ENCODE assay signal across 28 cellular contexts in the genomic region with DNA sequence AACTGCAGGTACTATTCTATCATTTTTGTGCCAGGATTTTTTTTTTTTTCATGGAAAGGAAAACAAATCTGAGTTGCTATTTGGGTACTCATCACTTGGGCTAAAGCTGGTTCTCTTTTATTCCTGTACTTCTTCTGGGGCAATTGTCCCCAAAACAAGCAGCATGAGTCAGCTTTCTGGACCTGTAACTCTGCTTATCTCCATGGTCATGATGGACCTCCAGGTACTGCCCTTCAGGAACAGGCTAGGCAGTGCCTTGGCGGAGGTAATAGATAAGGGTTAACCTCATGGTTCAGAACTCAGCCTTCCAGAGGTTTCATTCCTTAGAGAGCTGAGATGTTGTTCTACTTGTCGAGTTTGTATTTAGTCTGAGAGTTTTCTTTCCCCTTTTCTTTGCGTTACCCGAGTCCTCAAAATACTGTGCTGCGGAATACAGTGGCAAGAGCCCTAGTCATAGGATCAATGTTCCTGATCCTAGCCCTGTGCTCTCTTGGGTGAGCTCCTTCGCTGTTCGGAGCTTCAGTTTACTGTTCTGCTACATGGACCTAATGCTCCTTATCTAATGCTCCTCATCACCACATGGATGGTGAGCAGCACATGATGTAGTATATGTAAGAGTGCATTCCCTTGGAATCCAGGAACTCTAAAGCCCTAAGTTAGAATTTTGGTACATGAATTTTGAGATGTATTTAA.
"Had no signal": no experiment of that assay in that cellular context is flagged by ENCODE, and none has a peak within 500 bp of the region (broad histone marks: within the 10 kb centered on the region; RNA-seq: fewer than 3 reads in every experiment).

No MANE protein-coding gene starts in this region.

- H3K4me3 ChIP-seq: pancreas, psoas muscle, right lobe of liver, sigmoid colon, stomach, thoracic aorta, thyroid gland, tibial nerve, upper lobe of left lung, vagina had no signal

- H3K4me3 Mint-ChIP-seq: naive thymus-derived CD8-positive, alpha-beta T cell; natural killer cell treated with Interleukin-12 subunit alpha and Interleukin-12 subunit beta and Interleukin-15 and Interleukin-18, amount 100 ng/mL, for 72 hours; nephron progenitor cell; neural crest cell; stimulated activated effector memory CD8-positive, alpha-beta T cell treated with anti-CD3 and anti-CD28 coated beads, Interleukin-12 subunit alpha, Interleukin-12 subunit beta, amount 100 ng/mL, for 72 hours; stimulated activated naive B cell treated with anti-CD40 and anti-IgM and Interleukin-4, amounts not matched to agents 10 μg/mL and 1 μg/mL and 100 μg/mL, for 72 hours; stimulated activated naive CD8-positive, alpha-beta T cell treated with anti-CD3 and anti-CD28 coated beads, Interleukin-15, Interleukin-2, amounts not matched to agents 100 ng/mL and 50 ng/mL, for 24 hours had no signal

- H3K27ac ChIP-seq: neutrophil, pancreas, psoas muscle, sigmoid colon, stomach, thoracic aorta, thyroid gland, tibial nerve, upper lobe of left lung, vagina had no signal

- FAIRE-seq: pancreas, small intestine, urothelium cell line had no signal

- DNase-seq: naive thymus-derived CD8-positive, alpha-beta T cell; nephron progenitor cell; nucleus accumbens; pancreas; psoas muscle; right cardiac atrium; right lobe of liver; sigmoid colon; small intestine; stimulated activated CD4-positive, alpha-beta T cell treated with anti-CD3 and anti-CD28 coated beads, Interleukin-15, amount 100 ng/mL, for 24 hours; stimulated activated CD4-positive, alpha-beta T cell treated with anti-CD3 and anti-CD28 coated beads, Interleukin-2, amount 100 ng/mL, for 24 hours; stimulated activated CD4-positive, alpha-beta T cell treated with anti-CD3 and anti-CD28 coated beads, Interleukin-2, amount 100 ng/mL, for 48 hours; stimulated activated CD4-positive, alpha-beta T cell treated with anti-CD3 and anti-CD28 coated beads, Interleukin-4, amount 100 ng/mL, for 24 hours; stimulated activated naive B cell treated with anti-CD40 and anti-IgM and Interleukin-4, amounts not matched to agents 10 μg/mL and 1 μg/mL and 100 μg/mL, for 72 hours; stimulated activated naive CD4-positive, alpha-beta T cell treated with Interleukin-2 at 50 U/mL for 16 hours; stomach; thyroid gland; trophoblast cell; upper lobe of left lung had no signal

- H3K9me3 Mint-ChIP-seq: naive thymus-derived CD8-positive, alpha-beta T cell; natural killer cell treated with Interleukin-12 subunit alpha and Interleukin-12 subunit beta and Interleukin-15 and Interleukin-18, amount 100 ng/mL, for 72 hours; nephron progenitor cell; stimulated activated effector memory CD8-positive, alpha-beta T cell treated with anti-CD3 and anti-CD28 coated beads, Interleukin-12 subunit alpha, Interleukin-12 subunit beta, amount 100 ng/mL, for 72 hours; stimulated activated naive CD8-positive, alpha-beta T cell treated with anti-CD3 and anti-CD28 coated beads, Interleukin-15, Interleukin-2, amounts not matched to agents 100 ng/mL and 50 ng/mL, for 24 hours had no signal

- H3K27me3 ChIP-seq: neutrophil, pancreas, right lobe of liver, sigmoid colon, stomach, thyroid gland, tibial nerve, upper lobe of left lung, vagina had no signal

- H3K4me1 ChIP-seq: pancreas, psoas muscle, sigmoid colon, stomach, thyroid gland, tibial nerve, upper lobe of left lung, vagina had no signal

- H3K36me3 Mint-ChIP-seq: naive thymus-derived CD8-positive, alpha-beta T cell; natural killer cell treated with Interleukin-12 subunit alpha and Interleukin-12 subunit beta and Interleukin-15 and Interleukin-18, amount 100 ng/mL, for 72 hours; stimulated activated effector memory CD8-positive, alpha-beta T cell treated with anti-CD3 and anti-CD28 coated beads, Interleukin-12 subunit alpha, Interleukin-12 subunit beta, amount 100 ng/mL, for 72 hours; stimulated activated naive B cell treated with anti-CD40 and anti-IgM and Interleukin-4, amounts not matched to agents 10 μg/mL and 1 μg/mL and 100 μg/mL, for 72 hours had no signal

- H3K36me3 ChIP-seq: neutrophil, pancreas, right lobe of liver, sigmoid colon, stomach, thoracic aorta, thyroid gland, tibial nerve, upper lobe of left lung, vagina had no signal

- H3K27ac Mint-ChIP-seq: naive thymus-derived CD8-positive, alpha-beta T cell; natural killer cell treated with Interleukin-12 subunit alpha and Interleukin-12 subunit beta and Interleukin-15 and Interleukin-18, amount 100 ng/mL, for 72 hours; nephron progenitor cell; stimulated activated effector memory CD8-positive, alpha-beta T cell treated with anti-CD3 and anti-CD28 coated beads, Interleukin-12 subunit alpha, Interleukin-12 subunit beta, amount 100 ng/mL, for 72 hours; stimulated activated naive B cell treated with anti-CD40 and anti-IgM and Interleukin-4, amounts not matched to agents 10 μg/mL and 1 μg/mL and 100 μg/mL, for 72 hours; stimulated activated naive CD8-positive, alpha-beta T cell treated with anti-CD3 and anti-CD28 coated beads, Interleukin-15, Interleukin-2, amounts not matched to agents 100 ng/mL and 50 ng/mL, for 24 hours had no signal

- H3K4me1 Mint-ChIP-seq: naive thymus-derived CD8-positive, alpha-beta T cell; nephron progenitor cell; stimulated activated effector memory CD8-positive, alpha-beta T cell treated with anti-CD3 and anti-CD28 coated beads, Interleukin-12 subunit alpha, Interleukin-12 subunit beta, amount 100 ng/mL, for 72 hours; stimulated activated naive B cell treated with anti-CD40 and anti-IgM and Interleukin-4, amounts not matched to agents 10 μg/mL and 1 μg/mL and 100 μg/mL, for 72 hours had no signal

- H3K9me3 ChIP-seq: neutrophil, pancreas, psoas muscle, right lobe of liver, sigmoid colon, stomach, thoracic aorta, thyroid gland, tibial nerve, upper lobe of left lung, vagina had no signal

- ATAC-seq: naive thymus-derived CD8-positive, alpha-beta T cell; natural killer cell treated with Interleukin-12 subunit alpha and Interleukin-12 subunit beta and Interleukin-15 and Interleukin-18, amount 100 ng/mL, for 72 hours; pancreas; psoas muscle; right cardiac atrium; stimulated activated effector memory CD8-positive, alpha-beta T cell treated with anti-CD3 and anti-CD28 coated beads, Interleukin-12 subunit alpha, Interleukin-12 subunit beta, amount 100 ng/mL, for 72 hours; stimulated activated naive B cell treated with anti-CD40 and anti-IgM and Interleukin-4, amounts not matched to agents 10 μg/mL and 1 μg/mL and 100 μg/mL, for 72 hours had no signal
